Comparison of ENCODE assay signal across 1 cellular context in genomic region chr18:76528477-76529432, GRCh38.
A peak's percentile ranks its signal among the peaks of the same experiment; 100 is the strongest.
TF ChIP-seq lines count a peak whose summit lies in the region.

No MANE protein-coding gene starts in this region.

TF ChIP-seq in HepG2, 621 proteins besides CTCF, POLR2A, EP300 and RAD21 (continued from another document and continues in another):
- TF ChIP-seq ZNF354B (CRISPR knock-in tag; IDR thresholded peaks at IDR 0.05) = no peak
- no peak for TF ChIP-seq XRCC5 (optimal IDR thresholded peaks at IDR 0.05; ENCODE audit: low read length)
- no peak for TF ChIP-seq PRDM4 (CRISPR knock-in tag; IDR thresholded peaks at IDR 0.05; ENCODE audit: borderline replicate concordance)
- TF ChIP-seq JDP2 (CRISPR knock-in tag; IDR thresholded peaks at IDR 0.05; ENCODE audit: borderline replicate concordance) = no peak
- TF ChIP-seq SNRNP70 (IDR thresholded peaks at IDR 0.05; ENCODE audit: low read depth, low read length) = no peak
- no peak for TF ChIP-seq ZNF75D (CRISPR knock-in tag; IDR thresholded peaks at IDR 0.05; ENCODE audit: borderline replicate concordance)
- TF ChIP-seq DMAP1 (CRISPR knock-in tag; IDR thresholded peaks at IDR 0.05) = no peak
- no peak for TF ChIP-seq HOXD1 (CRISPR knock-in tag; IDR thresholded peaks at IDR 0.05)
- TF ChIP-seq, protein P1, sequence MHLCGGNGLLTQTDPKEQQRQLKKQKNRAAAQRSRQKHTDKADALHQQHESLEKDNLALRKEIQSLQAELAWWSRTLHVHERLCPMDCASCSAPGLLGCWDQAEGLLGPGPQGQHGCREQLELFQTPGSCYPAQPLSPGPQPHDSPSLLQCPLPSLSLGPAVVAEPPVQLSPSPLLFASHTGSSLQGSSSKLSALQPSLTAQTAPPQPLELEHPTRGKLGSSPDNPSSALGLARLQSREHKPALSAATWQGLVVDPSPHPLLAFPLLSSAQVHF (CRISPR knock-in tag; IDR thresholded peaks at IDR 0.05) = no peak
- no peak for TF ChIP-seq CHD2 (IDR thresholded peaks at IDR 0.05; ENCODE audit: low read depth, low read length)
- TF ChIP-seq ZNF883 (CRISPR knock-in tag; IDR thresholded peaks at IDR 0.05; ENCODE audit: not compliant biosample characterization) = no peak
- TF ChIP-seq, protein P2, sequence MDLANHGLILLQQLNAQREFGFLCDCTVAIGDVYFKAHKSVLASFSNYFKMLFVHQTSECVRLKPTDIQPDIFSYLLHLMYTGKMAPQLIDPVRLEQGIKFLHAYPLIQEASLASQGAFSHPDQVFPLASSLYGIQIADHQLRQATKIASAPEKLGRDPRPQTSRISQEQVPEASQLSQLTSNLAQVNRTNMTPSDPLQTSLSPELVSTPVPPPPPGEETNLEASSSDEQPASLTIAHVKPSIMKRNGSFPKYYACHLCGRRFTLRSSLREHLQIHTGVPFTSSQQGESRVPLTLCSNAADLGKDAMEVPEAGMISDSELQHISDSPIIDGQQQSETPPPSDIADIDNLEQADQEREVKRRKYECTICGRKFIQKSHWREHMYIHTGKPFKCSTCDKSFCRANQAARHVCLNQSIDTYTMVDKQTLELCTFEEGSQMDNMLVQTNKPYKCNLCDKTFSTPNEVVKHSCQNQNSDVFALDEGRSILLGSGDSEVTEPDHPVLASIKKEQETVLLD (CRISPR knock-in tag; IDR thresholded peaks at IDR 0.05; ENCODE audit: low read depth) = no peak
- TF ChIP-seq ZNF878 (CRISPR knock-in tag; IDR thresholded peaks at IDR 0.05) = no peak
- no peak for TF ChIP-seq ZNF251 (CRISPR knock-in tag; IDR thresholded peaks at IDR 0.05)
- TF ChIP-seq, protein P3, sequence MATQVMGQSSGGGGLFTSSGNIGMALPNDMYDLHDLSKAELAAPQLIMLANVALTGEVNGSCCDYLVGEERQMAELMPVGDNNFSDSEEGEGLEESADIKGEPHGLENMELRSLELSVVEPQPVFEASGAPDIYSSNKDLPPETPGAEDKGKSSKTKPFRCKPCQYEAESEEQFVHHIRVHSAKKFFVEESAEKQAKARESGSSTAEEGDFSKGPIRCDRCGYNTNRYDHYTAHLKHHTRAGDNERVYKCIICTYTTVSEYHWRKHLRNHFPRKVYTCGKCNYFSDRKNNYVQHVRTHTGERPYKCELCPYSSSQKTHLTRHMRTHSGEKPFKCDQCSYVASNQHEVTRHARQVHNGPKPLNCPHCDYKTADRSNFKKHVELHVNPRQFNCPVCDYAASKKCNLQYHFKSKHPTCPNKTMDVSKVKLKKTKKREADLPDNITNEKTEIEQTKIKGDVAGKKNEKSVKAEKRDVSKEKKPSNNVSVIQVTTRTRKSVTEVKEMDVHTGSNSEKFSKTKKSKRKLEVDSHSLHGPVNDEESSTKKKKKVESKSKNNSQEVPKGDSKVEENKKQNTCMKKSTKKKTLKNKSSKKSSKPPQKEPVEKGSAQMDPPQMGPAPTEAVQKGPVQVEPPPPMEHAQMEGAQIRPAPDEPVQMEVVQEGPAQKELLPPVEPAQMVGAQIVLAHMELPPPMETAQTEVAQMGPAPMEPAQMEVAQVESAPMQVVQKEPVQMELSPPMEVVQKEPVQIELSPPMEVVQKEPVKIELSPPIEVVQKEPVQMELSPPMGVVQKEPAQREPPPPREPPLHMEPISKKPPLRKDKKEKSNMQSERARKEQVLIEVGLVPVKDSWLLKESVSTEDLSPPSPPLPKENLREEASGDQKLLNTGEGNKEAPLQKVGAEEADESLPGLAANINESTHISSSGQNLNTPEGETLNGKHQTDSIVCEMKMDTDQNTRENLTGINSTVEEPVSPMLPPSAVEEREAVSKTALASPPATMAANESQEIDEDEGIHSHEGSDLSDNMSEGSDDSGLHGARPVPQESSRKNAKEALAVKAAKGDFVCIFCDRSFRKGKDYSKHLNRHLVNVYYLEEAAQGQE (IDR thresholded peaks at IDR 0.05; ENCODE audit: borderline replicate concordance in 1 of 2, low read depth in 1 of 2, low read length in 2 of 2) = no peak
- TF ChIP-seq SP2 (CRISPR knock-in tag; IDR thresholded peaks at IDR 0.05) = no peak
- no peak for TF ChIP-seq ZEB1 (IDR thresholded peaks at IDR 0.05; ENCODE audit: insufficient replicate concordance, low read depth)
- no peak for TF ChIP-seq POLR2AphosphoS5 (IDR thresholded peaks at IDR 0.05; ENCODE audit: low read depth, low read length)
- no peak for TF ChIP-seq SAFB2 (CRISPR knock-in tag; IDR thresholded peaks at IDR 0.05; ENCODE audit: borderline replicate concordance, low read depth)
- TF ChIP-seq STAT5B (CRISPR knock-in tag; IDR thresholded peaks at IDR 0.05) = no peak
- TF ChIP-seq SNAPC5 (CRISPR knock-in tag; IDR thresholded peaks at IDR 0.05; ENCODE audit: borderline replicate concordance) = no peak
- no peak for TF ChIP-seq SCMH1 (CRISPR knock-in tag; IDR thresholded peaks at IDR 0.05; ENCODE audit: borderline replicate concordance)
- no peak for TF ChIP-seq CC2D1A (CRISPR knock-in tag; IDR thresholded peaks at IDR 0.05)
- TF ChIP-seq, protein P4, sequence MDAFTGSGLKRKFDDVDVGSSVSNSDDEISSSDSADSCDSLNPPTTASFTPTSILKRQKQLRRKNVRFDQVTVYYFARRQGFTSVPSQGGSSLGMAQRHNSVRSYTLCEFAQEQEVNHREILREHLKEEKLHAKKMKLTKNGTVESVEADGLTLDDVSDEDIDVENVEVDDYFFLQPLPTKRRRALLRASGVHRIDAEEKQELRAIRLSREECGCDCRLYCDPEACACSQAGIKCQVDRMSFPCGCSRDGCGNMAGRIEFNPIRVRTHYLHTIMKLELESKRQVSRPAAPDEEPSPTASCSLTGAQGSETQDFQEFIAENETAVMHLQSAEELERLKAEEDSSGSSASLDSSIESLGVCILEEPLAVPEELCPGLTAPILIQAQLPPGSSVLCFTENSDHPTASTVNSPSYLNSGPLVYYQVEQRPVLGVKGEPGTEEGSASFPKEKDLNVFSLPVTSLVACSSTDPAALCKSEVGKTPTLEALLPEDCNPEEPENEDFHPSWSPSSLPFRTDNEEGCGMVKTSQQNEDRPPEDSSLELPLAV (CRISPR knock-in tag; conservative IDR thresholded peaks at IDR 0.05; ENCODE audit: low read depth) = no peak
- TF ChIP-seq ZNF761 (CRISPR knock-in tag; conservative IDR thresholded peaks at IDR 0.05) = no peak
- TF ChIP-seq ZNF639 (CRISPR knock-in tag; conservative IDR thresholded peaks at IDR 0.05) = no peak
- no peak for TF ChIP-seq ZNF576 (CRISPR knock-in tag; IDR thresholded peaks at IDR 0.05)
- TF ChIP-seq, protein P5, sequence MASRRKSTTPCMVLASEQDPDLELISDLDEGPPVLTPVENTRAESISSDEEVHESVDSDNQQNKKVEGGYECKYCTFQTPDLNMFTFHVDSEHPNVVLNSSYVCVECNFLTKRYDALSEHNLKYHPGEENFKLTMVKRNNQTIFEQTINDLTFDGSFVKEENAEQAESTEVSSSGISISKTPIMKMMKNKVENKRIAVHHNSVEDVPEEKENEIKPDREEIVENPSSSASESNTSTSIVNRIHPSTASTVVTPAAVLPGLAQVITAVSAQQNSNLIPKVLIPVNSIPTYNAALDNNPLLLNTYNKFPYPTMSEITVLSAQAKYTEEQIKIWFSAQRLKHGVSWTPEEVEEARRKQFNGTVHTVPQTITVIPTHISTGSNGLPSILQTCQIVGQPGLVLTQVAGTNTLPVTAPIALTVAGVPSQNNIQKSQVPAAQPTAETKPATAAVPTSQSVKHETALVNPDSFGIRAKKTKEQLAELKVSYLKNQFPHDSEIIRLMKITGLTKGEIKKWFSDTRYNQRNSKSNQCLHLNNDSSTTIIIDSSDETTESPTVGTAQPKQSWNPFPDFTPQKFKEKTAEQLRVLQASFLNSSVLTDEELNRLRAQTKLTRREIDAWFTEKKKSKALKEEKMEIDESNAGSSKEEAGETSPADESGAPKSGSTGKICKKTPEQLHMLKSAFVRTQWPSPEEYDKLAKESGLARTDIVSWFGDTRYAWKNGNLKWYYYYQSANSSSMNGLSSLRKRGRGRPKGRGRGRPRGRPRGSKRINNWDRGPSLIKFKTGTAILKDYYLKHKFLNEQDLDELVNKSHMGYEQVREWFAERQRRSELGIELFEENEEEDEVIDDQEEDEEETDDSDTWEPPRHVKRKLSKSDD (CRISPR knock-in tag; IDR thresholded peaks at IDR 0.05; ENCODE audit: low read depth) = no peak
- TF ChIP-seq PHF20 (CRISPR knock-in tag; IDR thresholded peaks at IDR 0.05) = peak; percentile 40; the same call in 1 of the 2 replicates
- TF ChIP-seq KIAA2018 (CRISPR knock-in tag; IDR thresholded peaks at IDR 0.05; ENCODE audit: borderline replicate concordance) = no peak
- TF ChIP-seq FOXO4 (CRISPR knock-in tag; conservative IDR thresholded peaks at IDR 0.05) = 0 out of 2 replicates have a peak, but pooled peaks have one; percentile 93
